In the genomic region with DNA sequence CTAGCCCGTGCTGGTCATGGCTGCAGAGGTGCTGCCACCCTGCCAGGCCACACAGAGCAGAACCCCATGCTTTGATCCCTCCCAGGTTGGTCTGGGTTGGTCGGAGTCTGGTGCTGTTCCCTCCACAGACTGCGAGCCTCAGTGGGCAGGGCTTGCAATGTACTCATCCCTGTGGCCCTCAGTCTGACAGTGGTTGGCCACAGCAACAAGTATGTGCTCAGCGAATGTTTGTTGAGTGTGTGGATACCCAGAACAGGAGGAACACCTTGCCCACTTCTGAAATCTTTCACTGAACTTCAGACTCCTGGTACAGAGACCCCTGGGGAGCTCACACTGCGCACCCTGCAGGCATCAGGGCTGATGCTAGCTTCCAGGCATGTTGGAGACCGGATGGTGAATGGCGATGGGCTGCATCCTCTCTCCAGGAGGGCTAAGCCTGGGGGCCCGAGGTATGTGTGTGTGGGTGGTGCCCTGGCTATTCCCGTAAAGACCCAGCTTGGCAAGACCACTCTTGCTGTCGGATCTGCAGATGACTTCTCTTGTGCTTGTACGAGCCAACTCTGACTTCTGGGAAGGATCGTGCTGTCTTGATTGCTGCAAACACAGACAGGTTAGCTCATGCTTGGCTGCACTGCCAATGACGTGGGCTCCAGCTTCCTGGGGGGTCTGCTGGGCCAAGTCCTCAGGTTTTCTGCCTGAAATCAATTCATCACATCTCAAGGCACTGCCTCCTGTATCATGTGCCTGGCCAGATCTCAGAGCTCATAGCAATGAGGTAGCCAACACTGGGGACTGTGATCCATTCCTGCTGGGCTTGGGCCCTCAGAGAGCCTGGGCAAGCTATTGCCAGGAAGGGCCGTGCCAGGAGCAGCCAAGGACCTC, we compare ENCODE assay signal across 10 cellular contexts. TPM values are rescaled to one million over a fixed set of nuclear protein-coding genes. Genes with fewer than 3 reads are reported as not detected.
DNase-seq lines count a peak whose midpoint lies in the region; ATAC-seq and TF ChIP-seq lines count a peak whose summit lies in the region.
"Had no signal": no experiment of that assay in that cellular context is flagged by ENCODE, and none has a peak within 500 bp of the region (broad histone marks: within the 10 kb centered on the region; RNA-seq: fewer than 3 reads in every experiment).

No MANE protein-coding gene starts in this region.

- peak; percentile 93 for TF ChIP-seq EP300 in transverse colon (IDR thresholded peaks at IDR 0.05; ENCODE audit: low read depth)

- H3K27me3 Mint-ChIP-seq in HFFc6 (ENCODE audit: insufficient read depth), result peaks cover 8% of the 10 kb centered on the region

- H3K27me3 ChIP-seq in muscle layer of colon (ENCODE audit: control insufficient read depth in 1 of 2, insufficient read depth in 2 of 2, low read length in 2 of 2) (no peaks in the 10 kb centered on the region), transverse colon (no peaks in the 10 kb centered on the region)
- H3K27me3 ChIP-seq: tibial nerve had no signal

- H3K9me3 ChIP-seq in muscle layer of colon (ENCODE audit: low read length), result no peaks in the 10 kb centered on the region
- no peaks in the 10 kb centered on the region for H3K9me3 ChIP-seq in transverse colon
- H3K9me3 ChIP-seq: tibial nerve had no signal

- no peak for ATAC-seq in SK-N-SH treated with all-trans-retinoic acid at 6 μM for 48 hours

- H3K36me3 ChIP-seq in muscle layer of colon (ENCODE audit: insufficient read depth, low read length) (no peaks in the 10 kb centered on the region), transverse colon (no peaks in the 10 kb centered on the region)
- H3K36me3 ChIP-seq: tibial nerve had no signal

- no peak for TF ChIP-seq POLR2A in transverse colon (IDR thresholded peaks at IDR 0.05)

- no peak overlapping the region for H3K27ac Mint-ChIP-seq in HFFc6

- intact Hi-C loops in transverse colon (cut with DNase I; ENCODE audit: low total_unique reads), result loop anchor here (1.0 kb wide), 1 partner anchor 27 kb away; no protein-coding TSS in a partner anchor

- H3K9me3 Mint-ChIP-seq in HFFc6, result no peaks in the 10 kb centered on the region

- peaks cover 48% of the 10 kb centered on the region for H3K4me1 Mint-ChIP-seq in HFFc6 (ENCODE audit: low read depth)

- H3K27ac ChIP-seq in muscle layer of colon (ENCODE audit: low read depth, low read length) (peak overlapping the region; percentile 86), transverse colon (peak overlapping the region; percentile 41 to 70 (median 60))

- H3K4me3 Mint-ChIP-seq in HFFc6, result no peak overlapping the region

- TF ChIP-seq CTCF in transverse colon (IDR thresholded peaks at IDR 0.05) (no peak), HFFc6 (IDR thresholded peaks at IDR 0.05) (no peak)

- no peak overlapping the region for H3K9ac ChIP-seq in muscle layer of colon (ENCODE audit: low read length)

- H3K36me3 Mint-ChIP-seq in HFFc6 (ENCODE audit: low read depth), result no peaks in the 10 kb centered on the region

- DNase-seq in fibroblast of gingiva (ENCODE audit: low read depth) (peak; percentile 22), transverse colon (peak; percentile 38), HFFc6 (no peak)
- no peak for DNase-seq in activated CD4-positive, CD25-positive, alpha-beta regulatory T cell (lab: John Stamatoyannopoulos, UW)
- no peak for DNase-seq in activated CD4-positive, alpha-beta T cell treated with anti-CD3 and anti-CD28 coated beads for 4 hours
- DNase-seq: activated CD4-positive, alpha-beta T cell treated with anti-CD3 and anti-CD28 coated beads, Interleukin-2, amount 50 U/mL, for 48 hours; SHP77 treated with DMSO at 0.1 percent for 48 hours had no signal

- in situ Hi-C loops in transverse colon (cut with MboI; ENCODE audit: low pct_ligation_motif_present in 1 of 4, low pct_unique_long_range_greater_than_20kb in 1 of 4, low sequenced_read_pairs in 3 of 4), result no loop called here

- H3K4me1 ChIP-seq in muscle layer of colon (ENCODE audit: insufficient read depth, low read length) (peaks cover 24% of the 10 kb centered on the region), transverse colon (peaks cover 0 to 20% (median 5%) of the 10 kb centered on the region in 4 donors)

- no peak overlapping the region for H3K4me3 ChIP-seq in muscle layer of colon (ENCODE audit: low read depth in 1 of 2, low read length in 2 of 2)
- H3K4me3 ChIP-seq in transverse colon, result no peak overlapping the region
- H3K4me3 ChIP-seq: tibial nerve had no signal

- 56 to 78% methylated on average over 3 to 14 of the region's 14 CpGs for WGBS in transverse colon (ENCODE audit: low coverage in 1 of 2), 2 donors

TF ChIP-seq in SK-N-SH treated with all-trans-retinoic acid at 6 μM for 48 hours, 23 proteins besides CTCF, POLR2A, EP300 and RAD21 (continues in another document):
- TF ChIP-seq, protein P1, sequence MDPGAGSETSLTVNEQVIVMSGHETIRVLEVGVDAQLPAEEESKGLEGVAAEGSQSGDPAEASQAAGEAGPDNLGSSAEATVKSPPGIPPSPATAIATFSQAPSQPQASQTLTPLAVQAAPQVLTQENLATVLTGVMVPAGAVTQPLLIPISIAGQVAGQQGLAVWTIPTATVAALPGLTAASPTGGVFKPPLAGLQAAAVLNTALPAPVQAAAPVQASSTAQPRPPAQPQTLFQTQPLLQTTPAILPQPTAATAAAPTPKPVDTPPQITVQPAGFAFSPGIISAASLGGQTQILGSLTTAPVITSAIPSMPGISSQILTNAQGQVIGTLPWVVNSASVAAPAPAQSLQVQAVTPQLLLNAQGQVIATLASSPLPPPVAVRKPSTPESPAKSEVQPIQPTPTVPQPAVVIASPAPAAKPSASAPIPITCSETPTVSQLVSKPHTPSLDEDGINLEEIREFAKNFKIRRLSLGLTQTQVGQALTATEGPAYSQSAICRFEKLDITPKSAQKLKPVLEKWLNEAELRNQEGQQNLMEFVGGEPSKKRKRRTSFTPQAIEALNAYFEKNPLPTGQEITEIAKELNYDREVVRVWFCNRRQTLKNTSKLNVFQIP (CRISPR knock-in tag; IDR thresholded peaks at IDR 0.05; ENCODE audit: borderline replicate concordance, low read depth), result no peak
- TF ChIP-seq BACH2 (CRISPR knock-in tag; IDR thresholded peaks at IDR 0.05; ENCODE audit: borderline replicate concordance) (no peak), SNAI2 (CRISPR knock-in tag; IDR thresholded peaks at IDR 0.05) (peak; percentile 78), ISL1 (CRISPR knock-in tag; IDR thresholded peaks at IDR 0.05) (peak; percentile 25; the same call in 1 of the 2 replicates), PPARA (CRISPR knock-in tag; IDR thresholded peaks at IDR 0.05; ENCODE audit: borderline replicate concordance) (no peak), ZFP30 (CRISPR knock-in tag; IDR thresholded peaks at IDR 0.05) (no peak), ZNF70 (CRISPR knock-in tag; IDR thresholded peaks at IDR 0.05) (no peak), RARB (CRISPR knock-in tag; IDR thresholded peaks at IDR 0.05) (no peak), TOX (CRISPR knock-in tag; IDR thresholded peaks at IDR 0.05; ENCODE audit: borderline replicate concordance) (no peak)
- TF ChIP-seq, protein P2, sequence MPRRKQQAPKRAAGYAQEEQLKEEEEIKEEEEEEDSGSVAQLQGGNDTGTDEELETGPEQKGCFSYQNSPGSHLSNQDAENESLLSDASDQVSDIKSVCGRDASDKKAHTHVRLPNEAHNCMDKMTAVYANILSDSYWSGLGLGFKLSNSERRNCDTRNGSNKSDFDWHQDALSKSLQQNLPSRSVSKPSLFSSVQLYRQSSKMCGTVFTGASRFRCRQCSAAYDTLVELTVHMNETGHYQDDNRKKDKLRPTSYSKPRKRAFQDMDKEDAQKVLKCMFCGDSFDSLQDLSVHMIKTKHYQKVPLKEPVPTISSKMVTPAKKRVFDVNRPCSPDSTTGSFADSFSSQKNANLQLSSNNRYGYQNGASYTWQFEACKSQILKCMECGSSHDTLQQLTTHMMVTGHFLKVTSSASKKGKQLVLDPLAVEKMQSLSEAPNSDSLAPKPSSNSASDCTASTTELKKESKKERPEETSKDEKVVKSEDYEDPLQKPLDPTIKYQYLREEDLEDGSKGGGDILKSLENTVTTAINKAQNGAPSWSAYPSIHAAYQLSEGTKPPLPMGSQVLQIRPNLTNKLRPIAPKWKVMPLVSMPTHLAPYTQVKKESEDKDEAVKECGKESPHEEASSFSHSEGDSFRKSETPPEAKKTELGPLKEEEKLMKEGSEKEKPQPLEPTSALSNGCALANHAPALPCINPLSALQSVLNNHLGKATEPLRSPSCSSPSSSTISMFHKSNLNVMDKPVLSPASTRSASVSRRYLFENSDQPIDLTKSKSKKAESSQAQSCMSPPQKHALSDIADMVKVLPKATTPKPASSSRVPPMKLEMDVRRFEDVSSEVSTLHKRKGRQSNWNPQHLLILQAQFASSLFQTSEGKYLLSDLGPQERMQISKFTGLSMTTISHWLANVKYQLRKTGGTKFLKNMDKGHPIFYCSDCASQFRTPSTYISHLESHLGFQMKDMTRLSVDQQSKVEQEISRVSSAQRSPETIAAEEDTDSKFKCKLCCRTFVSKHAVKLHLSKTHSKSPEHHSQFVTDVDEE (CRISPR knock-in tag; IDR thresholded peaks at IDR 0.05), result no peak
- TF ChIP-seq, protein P3, sequence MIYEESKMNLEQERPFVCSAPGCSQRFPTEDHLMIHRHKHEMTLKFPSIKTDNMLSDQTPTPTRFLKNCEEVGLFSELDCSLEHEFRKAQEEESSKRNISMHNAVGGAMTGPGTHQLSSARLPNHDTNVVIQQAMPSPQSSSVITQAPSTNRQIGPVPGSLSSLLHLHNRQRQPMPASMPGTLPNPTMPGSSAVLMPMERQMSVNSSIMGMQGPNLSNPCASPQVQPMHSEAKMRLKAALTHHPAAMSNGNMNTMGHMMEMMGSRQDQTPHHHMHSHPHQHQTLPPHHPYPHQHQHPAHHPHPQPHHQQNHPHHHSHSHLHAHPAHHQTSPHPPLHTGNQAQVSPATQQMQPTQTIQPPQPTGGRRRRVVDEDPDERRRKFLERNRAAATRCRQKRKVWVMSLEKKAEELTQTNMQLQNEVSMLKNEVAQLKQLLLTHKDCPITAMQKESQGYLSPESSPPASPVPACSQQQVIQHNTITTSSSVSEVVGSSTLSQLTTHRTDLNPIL (CRISPR knock-in tag; IDR thresholded peaks at IDR 0.05; ENCODE audit: low read depth), result peak; percentile 56; the same call in 1 of the 2 replicates
- TF ChIP-seq, protein P4, sequence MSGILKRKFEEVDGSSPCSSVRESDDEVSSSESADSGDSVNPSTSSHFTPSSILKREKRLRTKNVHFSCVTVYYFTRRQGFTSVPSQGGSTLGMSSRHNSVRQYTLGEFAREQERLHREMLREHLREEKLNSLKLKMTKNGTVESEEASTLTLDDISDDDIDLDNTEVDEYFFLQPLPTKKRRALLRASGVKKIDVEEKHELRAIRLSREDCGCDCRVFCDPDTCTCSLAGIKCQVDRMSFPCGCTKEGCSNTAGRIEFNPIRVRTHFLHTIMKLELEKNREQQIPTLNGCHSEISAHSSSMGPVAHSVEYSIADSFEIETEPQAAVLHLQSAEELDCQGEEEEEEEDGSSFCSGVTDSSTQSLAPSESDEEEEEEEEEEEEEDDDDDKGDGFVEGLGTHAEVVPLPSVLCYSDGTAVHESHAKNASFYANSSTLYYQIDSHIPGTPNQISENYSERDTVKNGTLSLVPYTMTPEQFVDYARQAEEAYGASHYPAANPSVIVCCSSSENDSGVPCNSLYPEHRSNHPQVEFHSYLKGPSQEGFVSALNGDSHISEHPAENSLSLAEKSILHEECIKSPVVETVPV (CRISPR knock-in tag; IDR thresholded peaks at IDR 0.05), result no peak

RNA-seq across cellular contexts. Expression of a gene that starts 43.7 kb away (rescaled TPM):
- total RNA-seq in transverse colon, result 100 to 1,000 TPM; 360 to 732 (median 532) TPM
- total RNA-seq in HFFc6 (2021; fragmentation: NEBNext Ultra II Directional; extraction: Animal tissue kit (Norgen Biotek cat#: 25700)), result 100 to 1,000 TPM; 128 to 146 (median 133) TPM

Comparison
In these comparisons a context has a peak if more than half of its experiments do, and no peak if none do; other contexts are left out.
1. DNase-seq: peak in fibroblast of gingiva (single experiment) and transverse colon (single experiment); none in activated CD4-positive, CD25-positive, alpha-beta regulatory T cell (0 of 4), activated CD4-positive, alpha-beta T cell treated with anti-CD3 and anti-CD28 coated beads for 4 hours (0 of 2) and HFFc6 (single experiment).